In genomic region chr17:80649672-80650338, GRCh38 we compare ENCODE assay signal across 1 cellular context.
TF ChIP-seq lines count a peak whose summit lies in the region.

No MANE protein-coding gene starts in this region.

TF ChIP-seq in GM23338, 12 proteins besides CTCF, POLR2A, EP300 and RAD21 (continued from another document):
- TF ChIP-seq ZNF462 (CRISPR knock-in tag; IDR thresholded peaks at IDR 0.05) = no peak; the same call in 1 of the 2 replicates
- no peak for TF ChIP-seq ETS1 (IDR thresholded peaks at IDR 0.05)
- TF ChIP-seq EZH2 (IDR thresholded peaks at IDR 0.05; ENCODE audit: low read depth, unreplicated experiment) = no peak
- TF ChIP-seq NANOG (IDR thresholded peaks at IDR 0.05; ENCODE audit: borderline replicate concordance) = no peak
- no peak for TF ChIP-seq CREB1 (CRISPR knock-in tag; IDR thresholded peaks at IDR 0.05; ENCODE audit: low read depth)
- no peak for TF ChIP-seq STAT1 (IDR thresholded peaks at IDR 0.05; ENCODE audit: unreplicated experiment)
- no peak for TF ChIP-seq POLR2AphosphoS5 (IDR thresholded peaks at IDR 0.05; ENCODE audit: low read depth)
- TF ChIP-seq JUNB (IDR thresholded peaks at IDR 0.05; ENCODE audit: unreplicated experiment) = no peak
- TF ChIP-seq ZNF114 (CRISPR knock-in tag; IDR thresholded peaks at IDR 0.05) = no peak
- TF ChIP-seq EZH2phosphoT487 (IDR thresholded peaks at IDR 0.05; ENCODE audit: unreplicated experiment) = no peak
- TF ChIP-seq ZNF331 (CRISPR knock-in tag; IDR thresholded peaks at IDR 0.05; ENCODE audit: low read depth) = no peak
